In the genomic region with DNA sequence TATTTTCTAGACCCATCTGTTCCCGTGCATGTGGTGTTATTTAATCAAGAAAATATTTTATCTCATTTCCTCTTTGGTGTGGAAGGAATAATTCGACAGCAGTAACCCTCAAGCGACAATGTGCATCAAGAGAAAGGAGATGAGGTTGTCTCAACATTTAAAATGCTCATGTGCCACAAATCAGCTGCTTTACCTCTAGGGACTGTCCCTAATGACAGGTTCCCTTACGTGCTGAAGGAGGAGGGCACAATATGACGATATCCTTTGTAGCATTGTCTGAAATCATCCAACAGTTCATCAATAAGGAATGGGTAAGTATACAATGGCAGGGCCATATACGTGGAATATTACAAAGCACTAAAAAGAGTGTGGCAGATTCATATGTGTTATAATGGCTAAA, we compare ENCODE assay signal across 25 cellular contexts. TPM values are rescaled to one million over a fixed set of nuclear protein-coding genes. Genes with fewer than 3 reads are reported as not detected.
DNase-seq lines count a peak whose midpoint lies in the region; ATAC-seq, FAIRE-seq and TF ChIP-seq lines count a peak whose summit lies in the region.
"Had no signal": no experiment of that assay in that cellular context is flagged by ENCODE, and none has a peak within 500 bp of the region (broad histone marks: within the 10 kb centered on the region; RNA-seq: fewer than 3 reads in every experiment).

No MANE protein-coding gene starts in this region.

- no peaks in the 10 kb centered on the region for H3K36me3 ChIP-seq in OCI-LY3 (replicated peaks; ENCODE audit: low read depth, low read length)
- H3K36me3 ChIP-seq: BE2C, BLaER1 had no signal

- no peak for TF ChIP-seq CTCF in OCI-LY3 (IDR thresholded peaks at IDR 0.05; ENCODE audit: low read depth, low read length)

- H4K20me1 ChIP-seq in OCI-LY3 (ENCODE audit: insufficient read depth, low read length), result no peaks in the 10 kb centered on the region
- H4K20me1 ChIP-seq: BLaER1 had no signal

- TF ChIP-seq POLR2A in GM12892 (IDR thresholded peaks at IDR 0.05; ENCODE audit: low read depth, low read length), result no peak

- no peak overlapping the region for H3K27ac ChIP-seq in OCI-LY3 (ENCODE audit: low read length)
- H3K27ac ChIP-seq: BLaER1 had no signal

- H3K79me2 ChIP-seq in OCI-LY3 (ENCODE audit: low read length), result no peaks in the 10 kb centered on the region

- no peaks in the 10 kb centered on the region for H3K9me3 Mint-ChIP-seq in memory B cell
- H3K9me3 Mint-ChIP-seq in stimulated activated naive B cell treated with anti-CD40 and anti-IgM and Interleukin-4, amounts not matched to agents 10 μg/mL and 1 μg/mL and 100 μg/mL, for 72 hours, result no peaks in the 10 kb centered on the region
- H3K9me3 Mint-ChIP-seq: CD14-positive monocyte; CD4-positive, alpha-beta memory T cell; CD4-positive, CD25-positive, alpha-beta regulatory T cell had no signal

- no peak overlapping the region for H3K4me3 Mint-ChIP-seq in memory B cell
- no peak overlapping the region for H3K4me3 Mint-ChIP-seq in stimulated activated naive B cell treated with anti-CD40 and anti-IgM and Interleukin-4, amounts not matched to agents 10 μg/mL and 1 μg/mL and 100 μg/mL, for 72 hours
- H3K4me3 Mint-ChIP-seq: CD14-positive monocyte; CD4-positive, alpha-beta memory T cell; CD4-positive, CD25-positive, alpha-beta regulatory T cell; CD8-positive, alpha-beta memory T cell had no signal

- H3K27ac Mint-ChIP-seq in memory B cell, result no peak overlapping the region
- no peak overlapping the region for H3K27ac Mint-ChIP-seq in stimulated activated naive B cell treated with anti-CD40 and anti-IgM and Interleukin-4, amounts not matched to agents 10 μg/mL and 1 μg/mL and 100 μg/mL, for 72 hours
- H3K27ac Mint-ChIP-seq: CD14-positive monocyte; CD4-positive, alpha-beta memory T cell; CD4-positive, CD25-positive, alpha-beta regulatory T cell; CD8-positive, alpha-beta memory T cell had no signal

- peaks cover 52% of the 10 kb centered on the region for H3K27me3 ChIP-seq in OCI-LY3 (ENCODE audit: low read depth, low read length)
- H3K27me3 ChIP-seq: BE2C, BLaER1 had no signal

- no peak overlapping the region for H3K9ac ChIP-seq in OCI-LY3 (ENCODE audit: low read length)
- H3K9ac ChIP-seq: BLaER1 had no signal

- ATAC-seq in memory B cell (ENCODE audit: low read depth), result peak; percentile 27
- ATAC-seq in stimulated activated naive B cell treated with anti-CD40 and anti-IgM and Interleukin-4, amounts not matched to agents 10 μg/mL and 1 μg/mL and 100 μg/mL, for 72 hours (replicated peaks), result peak; percentile 68 to 78
- ATAC-seq in GM18858 (IDR thresholded peaks at IDR 0.05; ENCODE audit: unreplicated experiment), result no peak
- ATAC-seq: GM12878 had no signal

- DNase-seq in memory B cell (ENCODE audit: low spot score in 2 of 2) (no peak), GM12892 (ENCODE audit: insufficient read length) (no peak)
- DNase-seq in stimulated activated naive B cell treated with anti-CD40 and anti-IgM and Interleukin-4, amounts not matched to agents 10 μg/mL and 1 μg/mL and 100 μg/mL, for 72 hours, result no peak
- DNase-seq: 8988T; ACHN; BE2C; C1 segment of cervical spinal cord; CD4-positive, alpha-beta memory T cell; CD4-positive, CD25-positive, alpha-beta regulatory T cell; CD8-positive, alpha-beta memory T cell; COR-L47; DMS 273 treated with DMSO at 0.1 percent for 48 hours; DMS153; DMS53; DMS79; DND-41; EL; GDM1 had no signal

- no peaks in the 10 kb centered on the region for H3K9me3 ChIP-seq in OCI-LY3 (ENCODE audit: insufficient read depth, low read length)
- H3K9me3 ChIP-seq: BE2C, BLaER1 had no signal

- H3K27me3 Mint-ChIP-seq in memory B cell, result peaks cover 8% of the 10 kb centered on the region
- H3K27me3 Mint-ChIP-seq in stimulated activated naive B cell treated with anti-CD40 and anti-IgM and Interleukin-4, amounts not matched to agents 10 μg/mL and 1 μg/mL and 100 μg/mL, for 72 hours, result peaks cover 21 to 33% of the 10 kb centered on the region in 2 donors

- FAIRE-seq in GM12892 (lab: Jason Lieb, UNC), result no peak
- FAIRE-seq: A204.1, GM12878 had no signal

- peaks cover 37% of the 10 kb centered on the region for H3K4me1 ChIP-seq in OCI-LY3 (ENCODE audit: low read length)
- H3K4me1 ChIP-seq: BE2C had no signal

- H3K36me3 Mint-ChIP-seq in memory B cell, result no peaks in the 10 kb centered on the region
- H3K36me3 Mint-ChIP-seq in stimulated activated naive B cell treated with anti-CD40 and anti-IgM and Interleukin-4, amounts not matched to agents 10 μg/mL and 1 μg/mL and 100 μg/mL, for 72 hours, result no peaks in the 10 kb centered on the region
- H3K36me3 Mint-ChIP-seq: CD14-positive monocyte; CD4-positive, alpha-beta memory T cell; CD4-positive, CD25-positive, alpha-beta regulatory T cell; CD8-positive, alpha-beta memory T cell had no signal

- peak overlapping the region; percentile 7; the same call in 1 of the 2 replicates for H3K4me2 ChIP-seq in OCI-LY3 (ENCODE audit: low read length)
- H3K4me2 ChIP-seq: BLaER1 had no signal

- H2AFZ ChIP-seq in OCI-LY3 (ENCODE audit: low read depth, low read length), result no peak overlapping the region

- H3K4me3 ChIP-seq in OCI-LY3 (ENCODE audit: low read length), result no peak overlapping the region
- H3K4me3 ChIP-seq: BLaER1, GM12878 had no signal

- peaks cover 5% of the 10 kb centered on the region for H3K4me1 Mint-ChIP-seq in memory B cell
- H3K4me1 Mint-ChIP-seq in stimulated activated naive B cell treated with anti-CD40 and anti-IgM and Interleukin-4, amounts not matched to agents 10 μg/mL and 1 μg/mL and 100 μg/mL, for 72 hours, result peaks cover 6 to 21% of the 10 kb centered on the region in 2 donors
- H3K4me1 Mint-ChIP-seq: CD14-positive monocyte; CD4-positive, alpha-beta memory T cell; CD4-positive, CD25-positive, alpha-beta regulatory T cell; CD8-positive, alpha-beta memory T cell had no signal

RNA-seq across cellular contexts. Expression of gene SYN3, which starts 7.0 kb away (rescaled TPM):
- not detected for polyA plus RNA-seq in GM12892 (2012; ENCODE audit: missing spikeins)
- polyA plus RNA-seq: AG04450; CD14-positive monocyte; CD4-positive, alpha-beta memory T cell; CD4-positive, CD25-positive, alpha-beta regulatory T cell; CD8-positive, alpha-beta memory T cell; GM12878 had no signal
